16 cellular contexts compared by ENCODE assay signal in genomic region chr7:116582164-116582732, GRCh38. TPM values are rescaled to one million over a fixed set of nuclear protein-coding genes. Genes with fewer than 3 reads are reported as not detected.
DNase-seq lines count a peak whose midpoint lies in the region; ATAC-seq, FAIRE-seq and TF ChIP-seq lines count a peak whose summit lies in the region.
"Had no signal": no experiment of that assay in that cellular context is flagged by ENCODE, and none has a peak within 500 bp of the region (broad histone marks: within the 10 kb centered on the region; RNA-seq: fewer than 3 reads in every experiment).

No MANE protein-coding gene starts in this region.

- CTCF ChIA-PET in A549 (lab: Yijun Ruan, JAX): interaction anchor here (0.5 to 5.1 kb wide), 14 partner anchors 9 to 409 kb away, joined by 3 to 37 read pairs (median 4); partner anchors contain the start of gene CAV1

- POLR2A ChIA-PET in A549 (lab: Yijun Ruan, JAX): interaction anchor here (0.6 to 1.1 kb wide), 3 partner anchors 10 to 56 kb away, joined by 3 to 4 read pairs (median 4); no protein-coding TSS in a partner anchor

- H3K4me3 ChIP-seq in A549 (no peak overlapping the region), cardiac fibroblast (replicated peaks in 1 of 2; ENCODE audit: low read depth in 2 of 2, low read length in 2 of 2) (no peak overlapping the region)
- H3K4me3 ChIP-seq: BLaER1, HAP-1 had no signal

- H3K9me3 ChIP-seq in A549: 0 out of 3 replicates have a peak, but pooled peaks cover 3% of the 10 kb centered on the region
- H3K9me3 ChIP-seq: BLaER1, HAP-1 had no signal

- H3K4me1 ChIP-seq in A549: peaks cover 30% of the 10 kb centered on the region
- H3K4me1 ChIP-seq: HAP-1 had no signal

- no peak for FAIRE-seq in A549 (lab: Jason Lieb, UNC)

- H3K4me2 ChIP-seq in A549: peak overlapping the region; percentile 44
- H3K4me2 ChIP-seq: BLaER1 had no signal

- TF ChIP-seq POLR2A in A549 (IDR thresholded peaks at IDR 0.05; ENCODE audit: low read length): no peak

- ATAC-seq in A549 (peak; percentile 63 to 75; a peak in 4 of 6 replicates), HG03175 (IDR thresholded peaks at IDR 0.05; ENCODE audit: unreplicated experiment) (no peak), HG02759 (IDR thresholded peaks at IDR 0.05; ENCODE audit: unreplicated experiment) (no peak)
- ATAC-seq: T-cell had no signal

- TF ChIP-seq RAD21 in A549 (conservative IDR thresholded peaks at IDR 0.05 in 1 of 2, IDR thresholded peaks at IDR 0.05 in 1 of 2): peak in 1 of 2 experiments; percentile 20; a peak in 1 of 5 replicates

- TF ChIP-seq EP300 in A549 (IDR thresholded peaks at IDR 0.05): no peak

- DNase-seq in A549 (ENCODE audit: low read depth in 1 of 2, low spot score in 1 of 2) (no peak), HT1080 (ENCODE audit: low read depth) (peak; percentile 56), cardiac fibroblast (ENCODE audit: low read depth in 2 of 2) (peak; percentile 54 to 76), kidney tubule cell (ENCODE audit: low spot score) (peak; percentile 44), ecto neural progenitor cell (ENCODE audit: low spot score) (no peak)
- no peak for DNase-seq in activated T-cell treated with anti-CD3 and anti-CD28 coated beads, Interleukin-2, amount 50 U/mL, for 48 hours
- DNase-seq: activated CD4-positive, alpha-beta T cell treated with anti-CD3 and anti-CD28 coated beads, Interleukin-2, amount 50 U/mL, for 48 hours; activated naive CD4-positive, alpha-beta T cell treated with anti-CD3 and anti-CD28 coated beads, Interleukin-2, amount 50 U/mL, for 16 hours; effector memory CD8-positive, alpha-beta T cell; immature natural killer cell; T-cell had no signal

- no peak for TF ChIP-seq CTCF in A549 (IDR thresholded peaks at IDR 0.05)
- TF ChIP-seq CTCF in cardiac fibroblast (IDR thresholded peaks at IDR 0.05; ENCODE audit: low read depth, low read length): peak; percentile 47

- 79% methylated on average over 4 of the region's 4 CpGs for WGBS in A549 (ENCODE audit: missing lambda C conversion rate)

- peak overlapping the region; percentile 68 to 79; a peak in 5 of 6 replicates for H3K27ac ChIP-seq in A549
- H3K27ac ChIP-seq: BLaER1 had no signal

TF ChIP-seq in A549, 52 proteins besides CTCF, POLR2A, EP300 and RAD21:
- no peak for TF ChIP-seq FOSL2 (IDR thresholded peaks at IDR 0.05)
- TF ChIP-seq FOSL2 (CRISPR knock-in tag; IDR thresholded peaks at IDR 0.05): peak; percentile 51
- TF ChIP-seq CHD4 (IDR thresholded peaks at IDR 0.05; ENCODE audit: borderline replicate concordance): no peak
- TF ChIP-seq EHF (CRISPR knock-in tag; IDR thresholded peaks at IDR 0.05): no peak
- TF ChIP-seq ELK1 (IDR thresholded peaks at IDR 0.05; ENCODE audit: low read depth, low read length): no peak
- TF ChIP-seq MAX (IDR thresholded peaks at IDR 0.05): no peak
TF ChIP-seq in A549: peak in this region for 1.

RNA-seq across cellular contexts. Expression of gene CAV1, which starts 57.4 kb away (rescaled TPM):
- polyA plus RNA-seq in A549 (2011; rRNA removed) (365 and 529 TPM in 2 replicates), A549 (2017; fragmentation: RNase III; extraction: RNeasy Plus Mini Kit Qiagen cat#74134 plus additional on column Dnase treatment) (493 to 547 TPM (median 530 TPM) in 3 replicates)
- 589 and 611 TPM in 2 replicates for polyA plus RNA-seq in A549 (2012; cell fraction: cytosol; rRNA removed)
- 290 and 502 TPM in 2 replicates for polyA plus RNA-seq in A549 (2012; cell fraction: nucleus; rRNA removed)
- 537 and 542 TPM in 2 replicates for polyA minus RNA-seq in A549 (2011; rRNA and poly(A)+ RNA removed)
- 332 and 437 TPM in 2 replicates for total RNA-seq in HT1080 (2014; rRNA removed; shearing (Covaris generic))
- polyA plus RNA-seq in HT1080 (2015; cell fraction: cytosol; rRNA removed): 613 and 670 TPM in 2 replicates
- 319 and 385 TPM in 2 replicates for polyA plus RNA-seq in HT1080 (2015; cell fraction: nucleus; rRNA removed)
- polyA plus RNA-seq: neural cell had no signal

Comparison
In these comparisons a context has a peak if more than half of its experiments do, and no peak if none do; other contexts are left out.
1. ATAC-seq: peak in A549 (2 of 2); none in HG03175 (single experiment) and HG02759 (single experiment).
2. DNase-seq: peak in HT1080 (single experiment), cardiac fibroblast (2 of 2) and kidney tubule cell (single experiment); none in A549 (0 of 2), activated T-cell treated with anti-CD3 and anti-CD28 coated beads, Interleukin-2, amount 50 U/mL, for 48 hours (0 of 2) and ecto neural progenitor cell (single experiment).